Comparison of ENCODE assay signal across 24 cellular contexts in genomic region chr3:70951937-70952492, GRCh38.
A peak's percentile ranks its signal among the peaks of the same experiment; 100 is the strongest.
DNase-seq lines count a peak whose midpoint lies in the region; ATAC-seq, FAIRE-seq and TF ChIP-seq lines count a peak whose summit lies in the region.
"Had no signal": no experiment of that assay in that cellular context is flagged by ENCODE, and none has a peak within 500 bp of the region (broad histone marks: within the 10 kb centered on the region; RNA-seq: fewer than 3 reads in every experiment).

No MANE protein-coding gene starts in this region.

- H3K27ac ChIP-seq in HepG2 (ENCODE audit: extremely low read length, insufficient read depth, low read length) (no peak overlapping the region), right lobe of liver (no peak overlapping the region), astrocyte (ENCODE audit: low read depth, low read length) (peak overlapping the region; percentile 5)
- H3K27ac ChIP-seq: BLaER1, RWPE1 had no signal

- FAIRE-seq in HepG2 (lab: Jason Lieb, UNC) (no peak), astrocyte (lab: Jason Lieb, UNC) (no peak)
- FAIRE-seq: GM19239 had no signal

- no TSS peak for BruUV-seq in HepG2 (replicated peaks; lab: Mats Ljungman, UMichigan)

- ATAC-seq in HepG2 (no peak), right lobe of liver (no peak)

- H3K4me3 ChIP-seq in HepG2 (replicated peaks in 1 of 3; ENCODE audit: insufficient read depth in 1 of 3, low read depth in 2 of 3, low read length in 3 of 3) (no peak overlapping the region), right lobe of liver (no peak overlapping the region), astrocyte (ENCODE audit: insufficient read depth, low read depth, low read length) (no peak overlapping the region)
- H3K4me3 ChIP-seq: BLaER1, MG63 had no signal

- H3K27me3 Mint-ChIP-seq in astrocyte (ENCODE audit: low read depth, unreplicated experiment) (no peaks in the 10 kb centered on the region), osteocyte (ENCODE audit: unreplicated experiment) (no peaks in the 10 kb centered on the region)

- no peaks in the 10 kb centered on the region for H4K20me1 ChIP-seq in HepG2 (ENCODE audit: insufficient read depth, low read length)
- H4K20me1 ChIP-seq in astrocyte (ENCODE audit: insufficient read depth, low read length), result no peaks in the 10 kb centered on the region
- H4K20me1 ChIP-seq: BLaER1 had no signal

- H3K9me3 ChIP-seq in HepG2 (ENCODE audit: low read length) (no peaks in the 10 kb centered on the region), right lobe of liver (no peaks in the 10 kb centered on the region), astrocyte (ENCODE audit: insufficient read depth, low read depth, low read length) (no peaks in the 10 kb centered on the region)
- H3K9me3 ChIP-seq: BLaER1, MG63, SK-N-SH had no signal

- no peak overlapping the region for H2AFZ ChIP-seq in HepG2 (ENCODE audit: low read length)
- H2AFZ ChIP-seq in astrocyte (ENCODE audit: low read depth, low read length), result no peak overlapping the region

- H3K9ac ChIP-seq in HepG2 (ENCODE audit: insufficient read depth, low read depth, low read length) (no peak overlapping the region), astrocyte (ENCODE audit: low read length) (no peak overlapping the region)
- H3K9ac ChIP-seq: BLaER1, SK-N-SH had no signal

- H3K9me3 Mint-ChIP-seq in astrocyte (ENCODE audit: unreplicated experiment) (no peaks in the 10 kb centered on the region), osteocyte (ENCODE audit: unreplicated experiment) (peaks cover 5% of the 10 kb centered on the region)

- H3K4me1 ChIP-seq in HepG2 (ENCODE audit: insufficient read depth, low read length) (no peaks in the 10 kb centered on the region), right lobe of liver (no peaks in the 10 kb centered on the region), astrocyte (ENCODE audit: insufficient read depth, low read length) (peaks cover 17% of the 10 kb centered on the region)
- H3K4me1 ChIP-seq: BLaER1 had no signal

- H3K4me1 Mint-ChIP-seq in astrocyte (ENCODE audit: low read depth, unreplicated experiment), result peaks cover 22% of the 10 kb centered on the region
- peaks cover 77% of the 10 kb centered on the region for H3K4me1 Mint-ChIP-seq in osteocyte (ENCODE audit: unreplicated experiment)

- H3K79me2 ChIP-seq in HepG2 (ENCODE audit: insufficient read depth, low read length) (no peaks in the 10 kb centered on the region), astrocyte (ENCODE audit: insufficient read depth, low read length) (no peaks in the 10 kb centered on the region)

- no peaks in the 10 kb centered on the region; a peak in 1 of 5 replicates for H3K36me3 ChIP-seq in HepG2 (replicated peaks in 1 of 2; ENCODE audit: control insufficient read depth in 1 of 2, insufficient read depth in 2 of 2, low read length in 2 of 2)
- H3K36me3 ChIP-seq in right lobe of liver, result no peaks in the 10 kb centered on the region
- no peaks in the 10 kb centered on the region for H3K36me3 ChIP-seq in astrocyte (ENCODE audit: insufficient read depth, low read length)
- H3K36me3 ChIP-seq: BLaER1, MG63 had no signal

- H3K4me2 ChIP-seq in HepG2 (ENCODE audit: low read depth, low read length) (no peak overlapping the region), astrocyte (ENCODE audit: low read length) (peak overlapping the region; percentile 44)
- H3K4me2 ChIP-seq: BLaER1, SK-N-SH had no signal

- TF ChIP-seq CTCF in HepG2 (CRISPR knock-in tag; IDR thresholded peaks at IDR 0.05), result no peak
- TF ChIP-seq CTCF in right lobe of liver (IDR thresholded peaks at IDR 0.05), result no peak
- no peak for TF ChIP-seq CTCF in astrocyte (IDR thresholded peaks at IDR 0.05; ENCODE audit: insufficient read depth, low read depth, low read length)
- TF ChIP-seq CTCF in osteocyte (IDR thresholded peaks at IDR 0.05), result no peak

- intact Hi-C loops in HepG2 (cut with micrococcal nuclease; ENCODE audit: unreplicated experiment), result no loop called here
- intact Hi-C loops in right lobe of liver (cut with DNase I), result no loop called here

- in situ Hi-C loops in HepG2 (cut with HindIII; ENCODE audit: extremely low pct_ligation_motif_present, low pct_unique_long_range_greater_than_20kb), result no loop called here

- POLR2A ChIA-PET in HepG2 (lab: Yijun Ruan, JAX), result no interaction called here

- 79% methylated on average over 9 of the region's 9 CpGs for WGBS in HepG2 (ENCODE audit: low lambda C conversion rate)
- 61% methylated on average over 9 of the region's 9 CpGs for WGBS in right lobe of liver (ENCODE audit: insufficient coverage, low coverage, low lambda C conversion rate, missing lambda C conversion rate)

- TF ChIP-seq POLR2A in HepG2 (IDR thresholded peaks at IDR 0.05; ENCODE audit: insufficient read depth in 1 of 2, low read depth in 2 of 2, low read length in 2 of 2) (no peak), right lobe of liver (IDR thresholded peaks at IDR 0.05) (no peak)

- no peak for TF ChIP-seq EP300 in HepG2 (IDR thresholded peaks at IDR 0.05; ENCODE audit: low read depth in 2 of 2, low read length in 2 of 2)
- no peak for TF ChIP-seq EP300 in HepG2 (CRISPR knock-in tag; IDR thresholded peaks at IDR 0.05; ENCODE audit: borderline replicate concordance)

- H3K27me3 ChIP-seq in HepG2 (ENCODE audit: control insufficient read depth in 1 of 2, insufficient read depth in 2 of 2, low read length in 2 of 2), result no peaks in the 10 kb centered on the region
- no peaks in the 10 kb centered on the region for H3K27me3 ChIP-seq in right lobe of liver
- no peaks in the 10 kb centered on the region for H3K27me3 ChIP-seq in astrocyte (ENCODE audit: insufficient read depth, low read length)
- H3K27me3 ChIP-seq: BLaER1, MG63 had no signal

- no peak for TF ChIP-seq RAD21 in HepG2 (CRISPR knock-in tag; IDR thresholded peaks at IDR 0.05)

- H3K4me3 Mint-ChIP-seq in astrocyte (ENCODE audit: unreplicated experiment) (no peak overlapping the region), osteocyte (ENCODE audit: unreplicated experiment) (no peak overlapping the region)
- H3K4me3 Mint-ChIP-seq: CD4-positive, alpha-beta memory T cell had no signal

- H3K27ac Mint-ChIP-seq in astrocyte (ENCODE audit: unreplicated experiment) (no peak overlapping the region), osteocyte (ENCODE audit: unreplicated experiment) (peak overlapping the region; percentile 89)

- CTCF ChIA-PET in HepG2 (lab: Yijun Ruan, JAX; ENCODE audit: low intra/inter-chr PET ratio, low total read pairs), result no interaction called here

- H3K36me3 Mint-ChIP-seq in astrocyte (ENCODE audit: low read depth, unreplicated experiment) (no peaks in the 10 kb centered on the region), osteocyte (ENCODE audit: unreplicated experiment) (peaks cover 1% of the 10 kb centered on the region)

- DNase-seq in HepG2 (ENCODE audit: low spot score) (no peak), right lobe of liver (no peak), astrocyte (ENCODE audit: low read depth) (peak; percentile 50), osteocyte (ENCODE audit: extremely low spot score, unreplicated experiment) (no peak), NCI-H2227 (lab: John Stamatoyannopoulos, UW; ENCODE audit: unreplicated experiment) (no peak), NCI-H526 (lab: John Stamatoyannopoulos, UW) (no peak), DMS 273 treated with DMSO at 0.1 percent for 48 hours (lab: John Stamatoyannopoulos, UW) (no peak)
- DNase-seq: ACHN; CD4-positive, alpha-beta memory T cell; GF-D8; H7; Kasumi-1; MG63; NCI-H1048; NCI-H1436 treated with DMSO at 0.1 percent for 48 hours; NCI-H1930; NCI-H2227 treated with DMSO at 0.1 percent for 48 hours; NCI-H510A; NCI-H748 treated with DMSO at 0.1 percent for 48 hours; SHP77 treated with DMSO at 0.1 percent for 48 hours; SK-N-SH had no signal

TF ChIP-seq in HepG2, 621 proteins besides CTCF, POLR2A, EP300 and RAD21:
- TF ChIP-seq TEAD3 (CRISPR knock-in tag; optimal IDR thresholded peaks at IDR 0.05; ENCODE audit: borderline replicate concordance), result no peak
- no peak for TF ChIP-seq ZFAT (CRISPR knock-in tag; conservative IDR thresholded peaks at IDR 0.05)
- peak; percentile 60 for TF ChIP-seq RBM22 (optimal IDR thresholded peaks at IDR 0.05; ENCODE audit: low read length)
- no peak for TF ChIP-seq ZNF510 (CRISPR knock-in tag; IDR thresholded peaks at IDR 0.05; ENCODE audit: low read depth)
